8 cellular contexts compared by ENCODE assay signal in genomic region chr7:108526768-108527017, GRCh38. TPM values are rescaled to one million over a fixed set of nuclear protein-coding genes. Genes with fewer than 3 reads are reported as not detected.
DNase-seq lines count a peak whose midpoint lies in the region; ATAC-seq and TF ChIP-seq lines count a peak whose summit lies in the region.

No MANE protein-coding gene starts in this region.

- H3K4me3 Mint-ChIP-seq in IgD-negative memory B cell, result peak overlapping the region; percentile 82 to 100 (median 98)

- peak overlapping the region; percentile 67 for H3K9ac ChIP-seq in muscle layer of colon (ENCODE audit: low read length)

- no peaks in the 10 kb centered on the region for H3K27me3 ChIP-seq in muscle layer of colon (ENCODE audit: control insufficient read depth in 1 of 2, insufficient read depth in 2 of 2, low read length in 2 of 2)

- H3K27me3 Mint-ChIP-seq in IgD-negative memory B cell, result no peaks in the 10 kb centered on the region

- H3K4me1 Mint-ChIP-seq in IgD-negative memory B cell, result peaks cover 18 to 28% (median 23%) of the 10 kb centered on the region in 3 donors

- DNase-seq in caudate nucleus (lab: John Stamatoyannopoulos, UW) (no peak), GOT3 (lab: John Stamatoyannopoulos, UW) (no peak), RKO (ENCODE audit: low spot score) (no peak)

- H3K9me3 Mint-ChIP-seq in IgD-negative memory B cell, result no peaks in the 10 kb centered on the region

- H3K9me3 ChIP-seq in muscle layer of colon (ENCODE audit: low read length), result no peaks in the 10 kb centered on the region

- H3K36me3 Mint-ChIP-seq in IgD-negative memory B cell, result peaks cover 1% of the 10 kb centered on the region

- no peak for TF ChIP-seq CTCF in 22Rv1 (IDR thresholded peaks at IDR 0.05)

- peak overlapping the region; percentile 52 to 77 for H3K4me3 ChIP-seq in muscle layer of colon (ENCODE audit: low read depth in 1 of 2, low read length in 2 of 2)

- H3K27ac ChIP-seq in 22Rv1 (peak overlapping the region; percentile 91), caudate nucleus (ENCODE audit: low read depth, low read length) (peak overlapping the region; percentile 96), muscle layer of colon (ENCODE audit: low read depth, low read length) (peak overlapping the region; percentile 88)

- peak overlapping the region; percentile 81 to 99 (median 99) for H3K27ac Mint-ChIP-seq in IgD-negative memory B cell

- peaks cover 29% of the 10 kb centered on the region for H3K4me1 ChIP-seq in muscle layer of colon (ENCODE audit: insufficient read depth, low read length)

- ATAC-seq in GM18858 (IDR thresholded peaks at IDR 0.05; ENCODE audit: unreplicated experiment), result no peak
- no peak for ATAC-seq in HG02678 (IDR thresholded peaks at IDR 0.05; ENCODE audit: unreplicated experiment)

- no peaks in the 10 kb centered on the region for H3K36me3 ChIP-seq in muscle layer of colon (ENCODE audit: insufficient read depth, low read length)

RNA-seq across cellular contexts. Expression of gene PNPLA8, which starts 0.8 kb away (rescaled TPM):
- polyA plus RNA-seq in IgD-negative memory B cell, result 50.2 TPM

RNA-seq across cellular contexts. Expression of gene THAP5, which starts 42.8 kb away (rescaled TPM):
- 27.3 TPM for polyA plus RNA-seq in IgD-negative memory B cell

RNA-seq across cellular contexts. Expression of gene DNAJB9, which starts 43.0 kb away (rescaled TPM):
- polyA plus RNA-seq in IgD-negative memory B cell, result 29.5 TPM
